Comparison of ENCODE assay signal across 8 cellular contexts in the genomic region with DNA sequence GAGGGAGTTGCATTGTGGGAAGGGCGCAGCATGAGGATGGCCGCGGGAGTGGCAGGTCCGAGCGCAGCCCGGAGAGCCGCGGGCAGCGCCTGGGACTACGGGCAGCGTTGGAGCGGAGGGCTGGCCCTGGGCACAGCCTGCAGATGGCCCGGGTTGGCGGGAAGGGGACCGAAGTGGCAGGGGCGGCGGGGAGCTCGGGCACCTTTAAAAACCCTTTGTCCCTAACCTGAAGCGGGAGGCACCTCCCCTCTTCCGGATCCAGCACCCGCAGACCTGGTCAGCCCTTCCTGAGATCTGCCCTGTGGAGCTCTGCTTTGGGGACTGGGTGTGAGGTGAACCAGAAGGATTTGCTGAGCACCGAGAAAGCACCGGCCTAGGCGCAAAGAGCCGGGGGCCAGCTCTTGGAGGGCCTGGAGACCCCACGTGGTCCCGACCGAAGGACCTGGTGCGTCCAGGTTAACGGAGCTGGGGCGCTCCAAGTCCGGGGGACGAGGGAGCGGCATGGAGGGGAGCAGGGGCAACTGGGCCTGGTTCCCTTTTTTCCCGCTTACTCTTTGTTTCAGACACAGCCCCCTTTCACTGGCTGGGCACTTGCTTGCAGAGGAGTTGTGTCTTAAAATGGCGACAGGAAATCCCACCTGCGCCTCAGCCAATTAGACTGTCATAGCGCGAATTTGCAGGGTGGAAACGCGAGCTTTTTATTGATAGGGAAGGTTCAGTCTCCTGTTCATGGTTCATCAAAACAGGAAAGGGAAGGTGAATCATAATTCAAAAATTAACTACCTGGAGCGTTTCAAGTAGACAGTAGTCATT. TPM values are rescaled to one million over a fixed set of nuclear protein-coding genes. Genes with fewer than 3 reads are reported as not detected.
A peak's percentile ranks its signal among the peaks of the same experiment; 100 is the strongest.
DNase-seq lines count a peak whose midpoint lies in the region; ATAC-seq and TF ChIP-seq lines count a peak whose summit lies in the region.

No MANE protein-coding gene starts in this region.

- H3K4me3 ChIP-seq in BJ (ENCODE audit: low read depth, low read length) (peak overlapping the region; percentile 77), HL-60 (replicated peaks; ENCODE audit: insufficient read depth, low read length) (peak overlapping the region; percentile 85), WI38 (ENCODE audit: low read depth, low read length) (peak overlapping the region; percentile 91), lung (peak overlapping the region; percentile 47)

- no peaks in the 10 kb centered on the region for H3K27me3 ChIP-seq in BJ (ENCODE audit: control insufficient read depth, insufficient read depth, low read length)
- no peaks in the 10 kb centered on the region for H3K27me3 ChIP-seq in HL-60 (ENCODE audit: insufficient read depth, poor library complexity, severe bottlenecking)
- no peaks in the 10 kb centered on the region for H3K27me3 ChIP-seq in lung (ENCODE audit: control insufficient read depth, insufficient read depth)

- no peaks in the 10 kb centered on the region for H3K9me3 ChIP-seq in lung (ENCODE audit: control insufficient read depth in 2 of 2, insufficient read depth in 1 of 2, low read length in 1 of 2)

- H3K27ac ChIP-seq in HL-60 (replicated peaks), result peak overlapping the region; percentile 85
- H3K27ac ChIP-seq in lung (ENCODE audit: low read depth in 1 of 2, low read length in 1 of 2), result peak overlapping the region; percentile 88

- 9 to 13% methylated on average over 35 to 42 of the region's 42 CpGs for WGBS in lung, 2 donors

- CTCF ChIA-PET in BJ (lab: Yijun Ruan, JAX), result interaction anchor here (1.1 to 1.5 kb wide), 4 partner anchors 9 to 289 kb away, joined by 3 to 4 read pairs (median 3); no protein-coding TSS in a partner anchor

- TF ChIP-seq CTCF in BJ (IDR thresholded peaks at IDR 0.05; ENCODE audit: insufficient read depth, low read depth, low read length) (no peak), HL-60 (IDR thresholded peaks at IDR 0.05; ENCODE audit: insufficient read depth, low read length) (no peak), WI38 (IDR thresholded peaks at IDR 0.05; ENCODE audit: low read depth, low read length) (no peak), lung (IDR thresholded peaks at IDR 0.05; ENCODE audit: control extremely low read depth, extremely low read depth) (no peak)

- H3K36me3 ChIP-seq in BJ (ENCODE audit: control insufficient read depth, insufficient read depth, low read length), result no peaks in the 10 kb centered on the region
- no peaks in the 10 kb centered on the region for H3K36me3 ChIP-seq in lung (ENCODE audit: control insufficient read depth in 2 of 2, insufficient read depth in 2 of 2, low read length in 2 of 2)

- DNase-seq in BJ (ENCODE audit: low read depth) (no peak), HL-60 (ENCODE audit: low read depth in 1 of 2, low spot score in 1 of 2) (no peak), cerebellum (ENCODE audit: low spot score) (peak; percentile 49), lung (ENCODE audit: low spot score) (no peak), GM19240 (ENCODE audit: insufficient read length, low spot score) (no peak)
- peak; percentile 35 to 38 for DNase-seq in stimulated activated CD8-positive, alpha-beta memory T cell treated with anti-CD3 and anti-CD28 coated beads, Interleukin-4, amount 100 ng/mL, for 1 hour (ENCODE audit: low read depth in 2 of 2, low spot score in 1 of 2)

- peaks cover 0 to 13% of the 10 kb centered on the region in 2 donors for H3K4me1 ChIP-seq in lung (ENCODE audit: control insufficient read depth in 2 of 2, insufficient read depth in 2 of 2, low read length in 2 of 2)

- ATAC-seq in GM19395 (IDR thresholded peaks at IDR 0.05; ENCODE audit: unreplicated experiment), result peak; percentile 24
- ATAC-seq in lung (ENCODE audit: insufficient read depth, low FRiP score), result peak; percentile 58

- POLR2A ChIA-PET in BJ (lab: Charles Lee), result no interaction called here

RNA-seq across cellular contexts. Expression of a gene that starts 0.8 kb away (rescaled TPM):
- 76.8 and 139 TPM in 2 replicates for polyA plus RNA-seq in BJ (2011; rRNA removed)
- 114 and 123 TPM in 2 replicates for polyA minus RNA-seq in BJ (2011; rRNA and poly(A)+ RNA removed)
- total RNA-seq in cerebellum, result 198 TPM
- total RNA-seq in lung, result 10 to 100 TPM; 35.3 to 60.3 TPM
- polyA plus RNA-seq in lung, result 10 to 100 TPM; 13.7 to 17.5 TPM

Comparison
In these comparisons a context has a peak if more than half of its experiments do, and no peak if none do; other contexts are left out.
1. DNase-seq: peak in cerebellum (single experiment) and stimulated activated CD8-positive, alpha-beta memory T cell treated with anti-CD3 and anti-CD28 coated beads, Interleukin-4, amount 100 ng/mL, for 1 hour (2 of 2); none in BJ (single experiment), HL-60 (0 of 2), lung (single experiment) and GM19240 (single experiment).
2. Peak in every context shown above with its lines, with median percentiles within 50 percentile points of each other: H3K4me3 ChIP-seq.